In the genomic region with DNA sequence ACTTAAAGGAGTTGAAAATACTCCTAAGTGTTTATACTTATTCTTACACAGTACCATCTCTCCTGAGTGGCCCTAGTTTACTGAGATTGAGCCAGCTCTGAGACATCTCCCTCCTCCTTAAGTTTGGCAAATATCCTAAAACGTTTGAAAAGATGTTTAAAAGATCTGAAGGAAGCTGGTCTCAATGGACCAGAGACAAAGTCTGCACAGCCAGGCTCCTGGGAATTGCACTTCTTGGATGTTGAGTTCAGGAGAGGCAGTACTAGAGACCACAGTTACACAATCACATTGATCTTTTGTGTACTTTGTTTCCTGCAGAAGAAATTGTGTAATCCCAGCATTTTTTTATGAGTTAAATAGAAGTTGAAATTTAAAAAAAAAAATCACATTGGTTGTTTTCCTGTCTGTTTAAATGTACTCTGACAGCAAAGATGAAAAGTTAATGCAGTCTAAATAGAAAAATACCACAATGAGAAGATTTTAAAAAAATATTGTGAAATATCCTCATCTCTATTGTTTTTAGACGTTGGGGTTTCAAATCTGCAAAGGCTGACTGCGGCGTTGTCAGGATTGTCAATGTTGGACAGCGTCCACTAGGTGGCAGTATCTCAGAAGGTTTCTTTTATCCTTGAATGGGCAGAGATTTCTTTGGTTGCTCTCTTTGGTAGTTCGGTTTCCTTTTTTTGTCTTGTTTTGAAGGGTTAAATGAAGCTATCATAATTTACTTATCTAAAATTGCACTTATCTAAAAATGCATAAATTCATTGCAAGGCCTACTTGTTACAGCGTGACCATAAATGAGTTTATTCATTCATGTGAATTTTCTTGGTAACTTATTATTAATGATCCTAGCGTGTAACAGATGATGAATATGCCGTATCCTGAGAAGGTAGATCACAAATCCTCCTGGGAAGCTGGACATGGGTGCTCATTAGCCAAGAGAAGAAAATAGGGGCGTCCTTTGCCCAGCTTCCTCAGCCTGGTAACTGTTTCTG, we compare ENCODE assay signal across 8 cellular contexts. TPM values are rescaled to one million over a fixed set of nuclear protein-coding genes. Genes with fewer than 3 reads are reported as not detected.
DNase-seq lines count a peak whose midpoint lies in the region; ATAC-seq, FAIRE-seq and TF ChIP-seq lines count a peak whose summit lies in the region.

No MANE protein-coding gene starts in this region.

- intact Hi-C loops in breast epithelium (cut with DNase I; ENCODE audit: low total_unique reads): no loop called here

- no peak for TF ChIP-seq POLR2A in breast epithelium (IDR thresholded peaks at IDR 0.05)

- no peaks in the 10 kb centered on the region for H3K4me1 ChIP-seq in breast epithelium

- peak; percentile 93 for FAIRE-seq in TTC549 (lab: Jason Lieb, UNC)

- H3K4me3 ChIP-seq in breast epithelium: no peak overlapping the region

- no peaks in the 10 kb centered on the region for H3K36me3 ChIP-seq in breast epithelium

- no peak overlapping the region for H3K27ac ChIP-seq in C4-2B
- H3K27ac ChIP-seq in breast epithelium: no peak overlapping the region

- no peaks in the 10 kb centered on the region for H3K27me3 ChIP-seq in breast epithelium

- TF ChIP-seq CTCF in C4-2B (conservative IDR thresholded peaks at IDR 0.05): peak; percentile 86
- TF ChIP-seq CTCF in GM20000 (IDR thresholded peaks at IDR 0.05; ENCODE audit: extremely low read depth, missing control alignments): peak; percentile 71
- peak; percentile 74 to 83 (median 78) for TF ChIP-seq CTCF in breast epithelium (IDR thresholded peaks at IDR 0.05)

- no peaks in the 10 kb centered on the region for H3K9me3 ChIP-seq in breast epithelium

- peak; percentile 72 for DNase-seq in GM20000 (ENCODE audit: low spot score)
- peak; percentile 49 for DNase-seq in NCI-H1694 treated with DMSO at 0.1 percent for 48 hours (lab: John Stamatoyannopoulos, UW)
- peak in 1 of 2 donors; percentile 30 for DNase-seq in breast epithelium (ENCODE audit: low spot score in 2 of 2)
- peak; percentile 84 for DNase-seq in iris pigment epithelial cell (ENCODE audit: low read depth)
- DNase-seq in stimulated activated CD4-positive, alpha-beta T cell treated with anti-CD3 and anti-CD28 coated beads, Interleukin-1b, Interleukin-23, amount 100 ng/mL, for 48 hours: peak; percentile 45

- no peak for ATAC-seq in GM21447 (IDR thresholded peaks at IDR 0.05; ENCODE audit: unreplicated experiment)

RNA-seq across cellular contexts. Expression of gene TNFSF11, which starts 20.9 kb away (rescaled TPM):
- total RNA-seq in breast epithelium: 1 to 10 TPM in 1 of 3 donors, under 1 TPM in 1, not detected in 1; 0.98 to 1.9 TPM
